8 cellular contexts compared by ENCODE assay signal in the genomic region with DNA sequence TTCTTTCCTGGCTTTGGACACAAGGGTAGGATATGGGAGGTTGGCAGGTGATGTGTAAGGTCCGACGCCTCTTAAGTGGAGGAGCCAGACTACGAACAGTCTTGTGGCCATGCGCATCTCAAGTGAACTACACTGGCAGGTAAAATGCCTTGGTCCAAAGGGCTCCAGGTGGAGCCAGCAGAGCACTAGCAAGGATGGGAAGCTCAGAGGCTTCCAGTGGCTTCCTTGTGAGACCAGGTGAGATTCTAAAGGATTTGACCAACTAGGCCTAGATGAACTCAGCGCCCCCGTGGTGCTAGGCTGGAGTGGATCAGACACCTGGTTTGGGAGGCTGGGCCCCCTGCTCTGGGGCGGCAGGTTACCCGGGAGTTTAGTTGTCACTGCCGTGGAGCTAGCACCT. TPM values are rescaled to one million over a fixed set of nuclear protein-coding genes. Genes with fewer than 3 reads are reported as not detected.
DNase-seq lines count a peak whose midpoint lies in the region; ATAC-seq and TF ChIP-seq lines count a peak whose summit lies in the region.

No MANE protein-coding gene starts in this region.

- TF ChIP-seq CTCF in testis (IDR thresholded peaks at IDR 0.05) = no peak

- H3K4me3 ChIP-seq in testis = peak overlapping the region; percentile 64 to 96

- 46 to 50% methylated on average over 9 of the region's 9 CpGs for WGBS in testis, 2 donors

- no peaks in the 10 kb centered on the region for H3K27me3 ChIP-seq in testis

- H3K4me1 Mint-ChIP-seq in activated naive CD8-positive, alpha-beta T cell treated with anti-CD3 and anti-CD28 coated beads for 36 hours = peaks cover 33% of the 10 kb centered on the region

- H3K4me1 ChIP-seq in testis = peaks cover 12% of the 10 kb centered on the region

- H3K9me3 ChIP-seq in testis = no peaks in the 10 kb centered on the region

- peak; percentile 31 for DNase-seq in activated CD4-positive, alpha-beta T cell treated with anti-CD3 and anti-CD28 coated beads for 48 hours
- DNase-seq in activated CD4-positive, alpha-beta T cell treated with anti-CD3 and anti-CD28 coated beads, Interleukin-2, amount 50 U/mL, for 4 hours = no peak
- DNase-seq in activated naive CD8-positive, alpha-beta T cell treated with anti-CD3 and anti-CD28 coated beads for 36 hours = no peak
- DNase-seq in left colon = peak in 1 of 2 donors; percentile 34
- no peak for DNase-seq in testis
- DNase-seq in cerebellar cortex (ENCODE audit: low spot score) = no peak
- DNase-seq in SKM-1 treated with dmso at 0.1 percent for 144 hours (lab: John Stamatoyannopoulos, UW; ENCODE audit: unreplicated experiment) = no peak

- H3K36me3 ChIP-seq in testis (ENCODE audit: low read depth, missing control alignments) = no peaks in the 10 kb centered on the region

- TF ChIP-seq POLR2A in testis (IDR thresholded peaks at IDR 0.05) = no peak

- intact Hi-C loops in left colon (cut with DNase I, micrococcal nuclease) (no loop called here), testis (cut with DNase I; ENCODE audit: low total_unique reads) (no loop called here)

- ATAC-seq in left colon (peak; percentile 39), HG02798 (IDR thresholded peaks at IDR 0.05; ENCODE audit: poor library complexity, unreplicated experiment) (no peak)

- peaks cover 48% of the 10 kb centered on the region for H3K36me3 Mint-ChIP-seq in activated naive CD8-positive, alpha-beta T cell treated with anti-CD3 and anti-CD28 coated beads for 36 hours

- peak overlapping the region; percentile 89 for H3K27ac Mint-ChIP-seq in activated naive CD8-positive, alpha-beta T cell treated with anti-CD3 and anti-CD28 coated beads for 36 hours

- H3K9me3 Mint-ChIP-seq in activated naive CD8-positive, alpha-beta T cell treated with anti-CD3 and anti-CD28 coated beads for 36 hours = no peaks in the 10 kb centered on the region

- H3K27ac ChIP-seq in testis = peak overlapping the region in 1 of 2 donors; percentile 86

- peaks cover 19% of the 10 kb centered on the region for H3K27me3 Mint-ChIP-seq in activated naive CD8-positive, alpha-beta T cell treated with anti-CD3 and anti-CD28 coated beads for 36 hours

- H3K4me3 Mint-ChIP-seq in activated naive CD8-positive, alpha-beta T cell treated with anti-CD3 and anti-CD28 coated beads for 36 hours = peak overlapping the region; percentile 96

RNA-seq across cellular contexts. Expression of gene RPS2, which starts 1.0 kb away (rescaled TPM):
- 1,000 to 10,000 TPM; 5,183 to 5,266 TPM for total RNA-seq in activated naive CD8-positive, alpha-beta T cell treated with anti-CD3 and anti-CD28 coated beads for 36 hours
- total RNA-seq in left colon = 1,000 to 10,000 TPM; 1,705 to 1,742 TPM
- 1,000 to 10,000 TPM in 1 of 2 donors, 100 to 1,000 TPM in 1; 744 to 1,779 TPM for total RNA-seq in testis
- polyA plus RNA-seq in testis (ENCODE audit: insufficient read depth, low read depth, low replicate concordance) = 1,272 TPM

RNA-seq across cellular contexts. Expression of gene RNF151, which starts 1.0 kb away (rescaled TPM):
- total RNA-seq in activated naive CD8-positive, alpha-beta T cell treated with anti-CD3 and anti-CD28 coated beads for 36 hours = not detected
- not detected for total RNA-seq in left colon
- 100 to 1,000 TPM in 1 of 2 donors, 10 to 100 TPM in 1; 86.7 to 210 TPM for total RNA-seq in testis
- polyA plus RNA-seq in testis (ENCODE audit: insufficient read depth, low read depth, low replicate concordance) = 153 TPM

RNA-seq across cellular contexts. Expression of gene TBL3, which starts 6.2 kb away (rescaled TPM):
- 10 to 100 TPM; 66.3 to 72.6 TPM for total RNA-seq in activated naive CD8-positive, alpha-beta T cell treated with anti-CD3 and anti-CD28 coated beads for 36 hours
- 10 to 100 TPM; 22.0 to 23.6 TPM for total RNA-seq in left colon
- total RNA-seq in testis = 100 to 1,000 TPM in 1 of 2 donors, 10 to 100 TPM in 1; 83.4 to 109 TPM
- 77.1 TPM for polyA plus RNA-seq in testis (ENCODE audit: insufficient read depth, low read depth, low replicate concordance)

RNA-seq across cellular contexts. Expression of gene NDUFB10, which starts 6.3 kb away (rescaled TPM):
- 100 to 1,000 TPM; 138 to 141 TPM for total RNA-seq in activated naive CD8-positive, alpha-beta T cell treated with anti-CD3 and anti-CD28 coated beads for 36 hours
- total RNA-seq in left colon (100 to 1,000 TPM; 224 to 273 TPM), testis (100 to 1,000 TPM; 127 to 211 TPM)
- polyA plus RNA-seq in testis (ENCODE audit: insufficient read depth, low read depth, low replicate concordance) = 186 TPM

RNA-seq across cellular contexts. Expression of gene RPL3L, which starts 11.1 kb away (rescaled TPM):
- not detected for total RNA-seq in activated naive CD8-positive, alpha-beta T cell treated with anti-CD3 and anti-CD28 coated beads for 36 hours
- total RNA-seq in left colon = not detected
- total RNA-seq in testis = 1 to 10 TPM; 7.3 to 9.8 TPM
- 10.4 TPM for polyA plus RNA-seq in testis (ENCODE audit: insufficient read depth, low read depth, low replicate concordance)

Comparison
In these comparisons a context has a peak if more than half of its experiments do, and no peak if none do; other contexts are left out.
1. RNA of gene RNF151, which starts 1.0 kb away (total RNA-seq): 86.7 to 210 TPM in testis; not detected in activated naive CD8-positive, alpha-beta T cell treated with anti-CD3 and anti-CD28 coated beads for 36 hours and not detected in left colon; every median in the first group is over 10 times any median in the second.